10 cellular contexts compared by ENCODE assay signal in genomic region chr2:72561621-72562318, GRCh38.
DNase-seq lines count a peak whose midpoint lies in the region; ATAC-seq and TF ChIP-seq lines count a peak whose summit lies in the region.
"Had no signal": no experiment of that assay in that cellular context is flagged by ENCODE, and none has a peak within 500 bp of the region (broad histone marks: within the 10 kb centered on the region; RNA-seq: fewer than 3 reads in every experiment).

No MANE protein-coding gene starts in this region.

- H3K4me3 ChIP-seq in fibroblast of mammary gland (ENCODE audit: control insufficient read depth, low read depth, low read length) (no peak overlapping the region), gastrocnemius medialis (no peak overlapping the region)

- DNase-seq in AG08396 (ENCODE audit: low spot score): peak; percentile 53
- peak; percentile 39 for DNase-seq in RPMI7951 (ENCODE audit: low read depth)
- DNase-seq in fibroblast of mammary gland (ENCODE audit: low read depth): peak; percentile 27
- DNase-seq in midbrain (lab: John Stamatoyannopoulos, UW): peak; percentile 10
- DNase-seq in erythroblast (lab: John Stamatoyannopoulos, UW): no peak
- no peak for DNase-seq in NCI-H1417 (lab: John Stamatoyannopoulos, UW)
- no peak for DNase-seq in gastrocnemius medialis
- DNase-seq: CD4-positive, alpha-beta T cell; natural killer cell had no signal

- H3K9me3 ChIP-seq in gastrocnemius medialis: no peaks in the 10 kb centered on the region

- H3K36me3 ChIP-seq in gastrocnemius medialis: peaks cover 0 to 5% of the 10 kb centered on the region in 2 donors

- intact Hi-C loops in gastrocnemius medialis (cut with DNase I; ENCODE audit: low total_unique reads): no loop called here

- TF ChIP-seq CTCF in fibroblast of mammary gland (conservative IDR thresholded peaks at IDR 0.05; ENCODE audit: control insufficient read depth, insufficient read depth, low read depth, low read length): no peak
- no peak for TF ChIP-seq CTCF in gastrocnemius medialis (IDR thresholded peaks at IDR 0.05 in 4 of 5, conservative IDR thresholded peaks at IDR 0.05 in 1 of 5)

- peaks cover 0 to 20% of the 10 kb centered on the region in 2 donors for H3K4me1 ChIP-seq in gastrocnemius medialis

- TF ChIP-seq POLR2A in erythroblast (IDR thresholded peaks at IDR 0.05; ENCODE audit: low read length) (no peak), gastrocnemius medialis (IDR thresholded peaks at IDR 0.05) (no peak)

- in situ Hi-C loops in gastrocnemius medialis (cut with MboI; ENCODE audit: low sequenced_read_pairs in 4 of 4): no loop called here

- no peaks in the 10 kb centered on the region for H3K27me3 ChIP-seq in gastrocnemius medialis

- ATAC-seq in gastrocnemius medialis (no peak), GM18519 (IDR thresholded peaks at IDR 0.05; ENCODE audit: low FRiP score, unreplicated experiment) (no peak)
- ATAC-seq: natural killer cell had no signal

- H3K27ac ChIP-seq in gastrocnemius medialis: peak overlapping the region in 1 of 4 donors; percentile 32

Comparison
In these comparisons a context has a peak if more than half of its experiments do, and no peak if none do; other contexts are left out.
1. DNase-seq: peak in AG08396 (single experiment), RPMI7951 (single experiment), fibroblast of mammary gland (single experiment) and midbrain (single experiment); none in erythroblast (0 of 2), NCI-H1417 (0 of 3) and gastrocnemius medialis (0 of 2).